In the genomic region with DNA sequence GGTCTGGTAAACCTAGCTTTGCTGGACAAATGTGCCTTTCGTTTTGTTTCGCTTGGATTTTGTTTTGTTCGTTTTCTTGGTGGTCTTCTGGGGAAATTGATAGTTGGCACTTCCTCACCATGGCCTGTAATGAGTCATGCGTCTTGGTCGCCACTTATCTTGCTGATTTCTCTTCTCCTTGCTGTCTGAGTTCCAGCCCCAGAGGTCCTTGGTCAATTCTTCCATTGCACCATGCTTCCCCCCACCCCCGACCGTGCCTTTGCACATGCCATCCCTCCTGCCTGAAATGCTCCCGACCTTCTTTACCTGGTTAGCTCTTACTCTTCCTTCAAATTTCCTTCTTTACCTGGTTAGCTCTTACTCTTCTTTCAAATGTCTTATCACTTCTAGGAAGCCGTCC, we compare ENCODE assay signal across 25 cellular contexts.
"Had no signal": no experiment of that assay in that cellular context is flagged by ENCODE, and none has a peak within 500 bp of the region (broad histone marks: within the 10 kb centered on the region; RNA-seq: fewer than 3 reads in every experiment).

No MANE protein-coding gene starts in this region.

- H3K27ac Mint-ChIP-seq: activated CD4-positive, alpha-beta memory T cell treated with anti-CD3 and anti-CD28 coated beads, Interleukin-2, amount 10 ng/mL, durations not matched to agents 7 days and 5 days; activated CD4-positive, alpha-beta T cell treated with anti-CD3 and anti-CD28 coated beads, Interleukin-2, amount 10 ng/mL, durations not matched to agents 7 days and 5 days; activated naive CD8-positive, alpha-beta T cell; activated T-cell treated with anti-CD3 and anti-CD28 coated beads, Interleukin-2, amount 50 U/mL, for 24 hours; activated T-cell treated with anti-CD3 and anti-CD28 coated beads, Interleukin-2, amount 50 U/mL, for 72 hours; endodermal cell had no signal

- H3K36me3 ChIP-seq: esophagus muscularis mucosa, gastroesophageal sphincter, heart right ventricle had no signal

- H3K36me3 Mint-ChIP-seq: activated naive CD8-positive, alpha-beta T cell had no signal

- H3K4me1 Mint-ChIP-seq: activated CD4-positive, alpha-beta memory T cell treated with anti-CD3 and anti-CD28 coated beads, Interleukin-2, amount 10 ng/mL, durations not matched to agents 7 days and 5 days; activated CD4-positive, alpha-beta T cell treated with anti-CD3 and anti-CD28 coated beads, Interleukin-2, amount 10 ng/mL, durations not matched to agents 7 days and 5 days had no signal

- H3K27ac ChIP-seq: body of pancreas, esophagus muscularis mucosa, foreskin keratinocyte, gastroesophageal sphincter, heart right ventricle had no signal

- H3K4me3 Mint-ChIP-seq: activated CD4-positive, alpha-beta memory T cell treated with anti-CD3 and anti-CD28 coated beads, Interleukin-2, amount 10 ng/mL, durations not matched to agents 7 days and 5 days; activated CD4-positive, alpha-beta T cell treated with anti-CD3 and anti-CD28 coated beads, Interleukin-2, amount 10 ng/mL, durations not matched to agents 7 days and 5 days; activated naive CD8-positive, alpha-beta T cell; activated T-cell treated with anti-CD3 and anti-CD28 coated beads, Interleukin-2, amount 50 U/mL, for 24 hours; activated T-cell treated with anti-CD3 and anti-CD28 coated beads, Interleukin-2, amount 50 U/mL, for 72 hours; endodermal cell had no signal

- H3K27me3 Mint-ChIP-seq: activated CD4-positive, alpha-beta memory T cell treated with anti-CD3 and anti-CD28 coated beads, Interleukin-2, amount 10 ng/mL, durations not matched to agents 7 days and 5 days; activated CD4-positive, alpha-beta T cell treated with anti-CD3 and anti-CD28 coated beads, Interleukin-2, amount 10 ng/mL, durations not matched to agents 7 days and 5 days had no signal

- ATAC-seq: activated T-cell treated with anti-CD3 and anti-CD28 coated beads, Interleukin-2, amount 50 U/mL, for 72 hours; body of pancreas; foreskin keratinocyte; gastroesophageal sphincter; heart right ventricle had no signal

- DNase-seq: activated CD4-positive, alpha-beta memory T cell treated with anti-CD3 and anti-CD28 coated beads, Interleukin-2, amount 10 ng/mL, durations not matched to agents 7 days and 5 days; activated CD4-positive, alpha-beta T cell treated with anti-CD3 and anti-CD28 coated beads for 4 hours; activated CD4-positive, alpha-beta T cell treated with anti-CD3 and anti-CD28 coated beads, Interleukin-2, amount 10 ng/mL, durations not matched to agents 7 days and 5 days; activated CD4-positive, alpha-beta T cell treated with anti-CD3 and anti-CD28 coated beads, Interleukin-2, amount 50 U/mL, for 4 hours; activated CD4-positive, CD25-positive, alpha-beta regulatory T cell; activated CD4-positive, CD25-positive, alpha-beta regulatory T cell treated with anti-CD3 and anti-CD28 coated beads, Interleukin-2, amount 50 U/mL, for 72 hours; activated CD8-positive, alpha-beta memory T cell treated with anti-CD3 and anti-CD28 coated beads, Interleukin-2, amount 50 U/mL, for 48 hours; activated gamma-delta T cell; activated naive CD4-positive, alpha-beta T cell; activated naive CD4-positive, alpha-beta T cell treated with anti-CD3 and anti-CD28 coated beads, Interleukin-2, amount 50 U/mL, for 16 hours; activated T-cell treated with anti-CD3 and anti-CD28 coated beads for 4 hours; activated T-cell treated with anti-CD3 and anti-CD28 coated beads, Interleukin-2, amount 50 U/mL, for 24 hours; activated T-cell treated with anti-CD3 and anti-CD28 coated beads, Interleukin-2, amount 50 U/mL, for 72 hours; amniotic stem cell; anterior cingulate cortex; body of pancreas; caudate nucleus; effector memory CD4-positive, alpha-beta T cell; endodermal cell; foreskin keratinocyte; heart right ventricle; T-helper 2 cell had no signal

- H3K9me3 ChIP-seq: body of pancreas, esophagus muscularis mucosa, gastroesophageal sphincter, heart right ventricle had no signal

- H3K4me3 ChIP-seq: body of pancreas, esophagus muscularis mucosa, gastroesophageal sphincter, heart right ventricle had no signal

- H3K9me3 Mint-ChIP-seq: activated CD4-positive, alpha-beta memory T cell treated with anti-CD3 and anti-CD28 coated beads, Interleukin-2, amount 10 ng/mL, durations not matched to agents 7 days and 5 days; activated CD4-positive, alpha-beta T cell treated with anti-CD3 and anti-CD28 coated beads, Interleukin-2, amount 10 ng/mL, durations not matched to agents 7 days and 5 days; activated T-cell treated with anti-CD3 and anti-CD28 coated beads, Interleukin-2, amount 50 U/mL, for 24 hours had no signal

- H3K4me1 ChIP-seq: body of pancreas, esophagus muscularis mucosa, gastroesophageal sphincter, heart right ventricle had no signal
